11 cellular contexts compared by ENCODE assay signal in the genomic region with DNA sequence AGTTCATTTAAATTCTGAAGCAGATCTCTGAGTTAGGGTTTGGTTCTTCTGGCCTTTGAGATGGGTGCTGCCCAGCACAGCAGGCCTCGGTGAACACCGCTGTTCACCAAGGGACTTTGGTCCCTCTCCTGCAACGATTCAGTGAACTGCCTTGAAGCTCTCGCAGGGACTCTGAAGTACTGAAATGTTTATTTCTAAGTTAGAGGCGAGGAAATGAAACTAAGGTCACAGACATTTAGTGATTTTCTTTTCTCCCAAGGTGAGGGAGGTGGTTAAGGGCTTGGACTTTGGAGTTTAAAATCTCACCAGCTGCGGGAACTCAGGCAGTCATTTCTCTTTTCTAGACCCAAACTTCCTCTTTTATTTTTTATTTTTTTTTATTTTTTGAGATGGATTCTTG. TPM values are rescaled to one million over a fixed set of nuclear protein-coding genes. Genes with fewer than 3 reads are reported as not detected.
A peak's percentile ranks its signal among the peaks of the same experiment; 100 is the strongest.
DNase-seq lines count a peak whose midpoint lies in the region; ATAC-seq, FAIRE-seq and TF ChIP-seq lines count a peak whose summit lies in the region.
"Had no signal": no experiment of that assay in that cellular context is flagged by ENCODE, and none has a peak within 500 bp of the region (broad histone marks: within the 10 kb centered on the region; RNA-seq: fewer than 3 reads in every experiment).

No MANE protein-coding gene starts in this region.

- H3K27me3 Mint-ChIP-seq in neural progenitor cell (ENCODE audit: insufficient read depth, low read depth) = peaks cover 5% of the 10 kb centered on the region

- H3K9ac ChIP-seq in neural progenitor cell = no peak overlapping the region

- no peaks in the 10 kb centered on the region for H3F3A ChIP-seq in neural progenitor cell (ENCODE audit: low read depth)

- H3K4me1 ChIP-seq in neural progenitor cell = peaks cover 19% of the 10 kb centered on the region

- no peak overlapping the region for H3K4me3 Mint-ChIP-seq in neural progenitor cell

- peaks cover 21% of the 10 kb centered on the region for H3K9me3 Mint-ChIP-seq in neural progenitor cell

- H3K27ac Mint-ChIP-seq in neural progenitor cell = no peak overlapping the region

- POLR2A ChIA-PET in HEK293T (lab: Yijun Ruan, JAX) = no interaction called here

- CTCF ChIA-PET in HEK293T (lab: Yijun Ruan, JAX) = no interaction called here

- DNase-seq in neural progenitor cell (ENCODE audit: low spot score) = no peak
- no peak for DNase-seq in NCI-H345 (lab: John Stamatoyannopoulos, UW)
- no peak for DNase-seq in HEK293T (ENCODE audit: extremely low spot score)
- DNase-seq in DMS53 treated with DMSO at 0.1 percent for 48 hours (lab: John Stamatoyannopoulos, UW; ENCODE audit: unreplicated experiment) = no peak
- DNase-seq in HTR-8/SVneo (ENCODE audit: insufficient read length, low spot score) = no peak
- DNase-seq: activated gamma-delta T cell had no signal

- TF ChIP-seq CTCF in neural progenitor cell (IDR thresholded peaks at IDR 0.05) = no peak

- no peak overlapping the region for H3K27ac ChIP-seq in neural progenitor cell
- H3K27ac ChIP-seq: SK-N-MC had no signal

- H3K9me3 ChIP-seq in neural progenitor cell (ENCODE audit: low read depth) = no peaks in the 10 kb centered on the region

- no peaks in the 10 kb centered on the region for H3K4me1 Mint-ChIP-seq in neural progenitor cell

- no peak for FAIRE-seq in HTR-8/SVneo (lab: Jason Lieb, UNC)
- FAIRE-seq: endothelial cell of umbilical vein had no signal

- peaks cover 3% of the 10 kb centered on the region for H3K36me3 ChIP-seq in neural progenitor cell

- H3K4me2 ChIP-seq in neural progenitor cell = peak overlapping the region; percentile 7

- peaks cover 62% of the 10 kb centered on the region for H3K36me3 Mint-ChIP-seq in neural progenitor cell

- H4K20me1 ChIP-seq in neural progenitor cell (ENCODE audit: low read depth) = peaks cover 75% of the 10 kb centered on the region

- peaks cover 100% of the 10 kb centered on the region for H3K79me2 ChIP-seq in neural progenitor cell (ENCODE audit: low read depth)

- no peaks in the 10 kb centered on the region for H3K27me3 ChIP-seq in neural progenitor cell

- H2AFZ ChIP-seq in neural progenitor cell (replicated peaks) = no peak overlapping the region

- ATAC-seq in GM19025 (IDR thresholded peaks at IDR 0.05; ENCODE audit: low read depth, unreplicated experiment) = peak; percentile 83
- peak; percentile 85 for ATAC-seq in HG02623 (IDR thresholded peaks at IDR 0.05; ENCODE audit: unreplicated experiment)
- peak; percentile 88 for ATAC-seq in HG03571 (IDR thresholded peaks at IDR 0.05; ENCODE audit: unreplicated experiment)

- no peak overlapping the region for H3K4me3 ChIP-seq in neural progenitor cell
- H3K4me3 ChIP-seq: SK-N-MC had no signal

TF ChIP-seq in HEK293T, 16 proteins besides CTCF, POLR2A, EP300 and RAD21:
- no peak for TF ChIP-seq FOXA1 (IDR thresholded peaks at IDR 0.05)
- TF ChIP-seq NFRKB (IDR thresholded peaks at IDR 0.05) = no peak
- no peak for TF ChIP-seq SP1 (IDR thresholded peaks at IDR 0.05)
- TF ChIP-seq BHLHE40 (IDR thresholded peaks at IDR 0.05; ENCODE audit: borderline replicate concordance) = no peak
- no peak for TF ChIP-seq CTBP1 (IDR thresholded peaks at IDR 0.05; ENCODE audit: borderline replicate concordance)
- no peak for TF ChIP-seq FOXM1 (IDR thresholded peaks at IDR 0.05; ENCODE audit: borderline replicate concordance)
- no peak for TF ChIP-seq LEF1 (IDR thresholded peaks at IDR 0.05; ENCODE audit: borderline replicate concordance)
- no peak for TF ChIP-seq L3MBTL2 (conservative IDR thresholded peaks at IDR 0.05)
- TF ChIP-seq ARNT (IDR thresholded peaks at IDR 0.05) = no peak
- no peak for TF ChIP-seq SUZ12 (IDR thresholded peaks at IDR 0.05)
- TF ChIP-seq ZNF384 (IDR thresholded peaks at IDR 0.05) = no peak
- TF ChIP-seq, protein P1, sequence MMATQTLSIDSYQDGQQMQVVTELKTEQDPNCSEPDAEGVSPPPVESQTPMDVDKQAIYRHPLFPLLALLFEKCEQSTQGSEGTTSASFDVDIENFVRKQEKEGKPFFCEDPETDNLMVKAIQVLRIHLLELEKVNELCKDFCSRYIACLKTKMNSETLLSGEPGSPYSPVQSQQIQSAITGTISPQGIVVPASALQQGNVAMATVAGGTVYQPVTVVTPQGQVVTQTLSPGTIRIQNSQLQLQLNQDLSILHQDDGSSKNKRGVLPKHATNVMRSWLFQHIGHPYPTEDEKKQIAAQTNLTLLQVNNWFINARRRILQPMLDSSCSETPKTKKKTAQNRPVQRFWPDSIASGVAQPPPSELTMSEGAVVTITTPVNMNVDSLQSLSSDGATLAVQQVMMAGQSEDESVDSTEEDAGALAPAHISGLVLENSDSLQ (IDR thresholded peaks at IDR 0.05) = no peak
- no peak for TF ChIP-seq HDGF (IDR thresholded peaks at IDR 0.05; ENCODE audit: borderline replicate concordance)
- no peak for TF ChIP-seq ELF4 (IDR thresholded peaks at IDR 0.05)
- no peak for TF ChIP-seq TARDBP (IDR thresholded peaks at IDR 0.05)
- TF ChIP-seq FOXK2 (IDR thresholded peaks at IDR 0.05) = no peak

RNA-seq across cellular contexts. Expression of a gene that starts 26.2 kb away (rescaled TPM):
- total RNA-seq in neural progenitor cell (ENCODE audit: low replicate concordance) = 30.2 and 35.7 TPM in 2 replicates
